Comparison of ENCODE assay signal across 8 cellular contexts in the genomic region with DNA sequence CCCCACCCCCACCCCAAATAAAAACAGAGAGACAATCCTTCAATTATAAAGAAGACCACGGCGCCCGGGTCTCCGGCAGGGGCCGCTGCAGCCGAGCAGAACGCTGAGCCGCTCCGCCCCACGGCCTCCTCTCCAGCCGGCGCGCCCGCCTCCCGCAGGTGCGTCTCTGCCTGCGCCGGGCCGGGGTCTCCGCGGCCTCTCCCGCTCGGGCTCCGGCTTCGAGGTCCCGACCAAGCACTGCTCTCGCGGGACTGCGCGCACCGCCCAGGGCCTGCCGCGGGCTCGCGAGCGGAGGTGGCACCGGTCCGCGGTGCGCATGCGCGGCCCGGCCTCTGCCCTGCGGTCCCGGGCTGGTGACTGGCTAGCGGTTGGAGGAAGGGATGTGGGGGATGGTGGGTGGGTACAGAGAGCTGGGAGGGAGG. TPM values are rescaled to one million over a fixed set of nuclear protein-coding genes. Genes with fewer than 3 reads are reported as not detected.
DNase-seq lines count a peak whose midpoint lies in the region; ATAC-seq and TF ChIP-seq lines count a peak whose summit lies in the region.

No MANE protein-coding gene starts in this region.

- intact Hi-C loops in PC-3 (cut with micrococcal nuclease) = loop anchor here (5.0 kb wide), 1 partner anchor 138 kb away; the partner anchor contains the start of gene RANBP9

- H3K27ac ChIP-seq in DND-41 (ENCODE audit: low read length) = peak overlapping the region; percentile 98
- peak overlapping the region; percentile 91 for H3K27ac ChIP-seq in PC-3 (ENCODE audit: low read length)

- H3K79me2 ChIP-seq in DND-41 (ENCODE audit: insufficient read depth, low read length) (peaks cover 8% of the 10 kb centered on the region), PC-3 (ENCODE audit: low read length) (peaks cover 24% of the 10 kb centered on the region)

- H3K27ac Mint-ChIP-seq in naive thymus-derived CD8-positive, alpha-beta T cell = peak overlapping the region; percentile 93 to 99 (median 96)
- peak overlapping the region; percentile 98 for H3K27ac Mint-ChIP-seq in stimulated activated naive B cell treated with anti-CD40 and anti-IgM and Interleukin-4, amounts not matched to agents 10 μg/mL and 1 μg/mL and 100 μg/mL, for 72 hours

- H4K20me1 ChIP-seq in DND-41 (ENCODE audit: insufficient read depth, low read length) = no peaks in the 10 kb centered on the region
- H4K20me1 ChIP-seq in PC-3 (ENCODE audit: low read length) = no peaks in the 10 kb centered on the region

- peaks cover 0 to 4% (median 0%) of the 10 kb centered on the region in 9 donors for H3K9me3 Mint-ChIP-seq in naive thymus-derived CD8-positive, alpha-beta T cell
- H3K9me3 Mint-ChIP-seq in stimulated activated naive B cell treated with anti-CD40 and anti-IgM and Interleukin-4, amounts not matched to agents 10 μg/mL and 1 μg/mL and 100 μg/mL, for 72 hours = no peaks in the 10 kb centered on the region

- H3K36me3 ChIP-seq in DND-41 (ENCODE audit: insufficient read depth, low read length) (no peaks in the 10 kb centered on the region; the same call in 1 of the 2 replicates), PC-3 (ENCODE audit: low read depth, low read length) (no peaks in the 10 kb centered on the region)

- H3K4me1 Mint-ChIP-seq in naive thymus-derived CD8-positive, alpha-beta T cell = peaks cover 15 to 30% (median 26%) of the 10 kb centered on the region in 4 donors
- H3K4me1 Mint-ChIP-seq in stimulated activated naive B cell treated with anti-CD40 and anti-IgM and Interleukin-4, amounts not matched to agents 10 μg/mL and 1 μg/mL and 100 μg/mL, for 72 hours = peaks cover 15 to 22% of the 10 kb centered on the region in 2 donors

- H3K9me2 ChIP-seq in PC-3 (replicated peaks; ENCODE audit: low read length) = no peaks in the 10 kb centered on the region

- TF ChIP-seq CTCF in DND-41 (IDR thresholded peaks at IDR 0.05; ENCODE audit: borderline replicate concordance, extremely low read depth, low read length, poor library complexity, severe bottlenecking) (peak; percentile 64), PC-3 (conservative IDR thresholded peaks at IDR 0.05; ENCODE audit: low read depth, low read length) (peak; percentile 39)

- H3K4me3 Mint-ChIP-seq in naive thymus-derived CD8-positive, alpha-beta T cell = peak overlapping the region; percentile 90 to 99 (median 97)
- H3K4me3 Mint-ChIP-seq in stimulated activated naive B cell treated with anti-CD40 and anti-IgM and Interleukin-4, amounts not matched to agents 10 μg/mL and 1 μg/mL and 100 μg/mL, for 72 hours = peak overlapping the region; percentile 89 to 97

- BruUV-seq in PC-3 (replicated peaks; lab: Mats Ljungman, UMichigan) = no TSS peak

- H3K27me3 ChIP-seq in DND-41 (ENCODE audit: insufficient read depth, low read length, poor library complexity) = no peaks in the 10 kb centered on the region
- H3K27me3 ChIP-seq in PC-3 (ENCODE audit: low read length) = no peaks in the 10 kb centered on the region

- H3K4me2 ChIP-seq in DND-41 (ENCODE audit: insufficient read depth, low read length) (peak overlapping the region; percentile 99), PC-3 (ENCODE audit: low read length) (peak overlapping the region; percentile 99)

- no peaks in the 10 kb centered on the region for H3F3A ChIP-seq in PC-3 (ENCODE audit: low read length, unreplicated experiment)

- H3K4me1 ChIP-seq in DND-41 (ENCODE audit: insufficient read depth, low read length) (peaks cover 14% of the 10 kb centered on the region), PC-3 (ENCODE audit: insufficient read depth, low read length) (peaks cover 11% of the 10 kb centered on the region)

- POLR2A ChIA-PET in PC-3 (lab: Charles Lee; ENCODE audit: unreplicated experiment) = interaction anchor here (0.6 to 1.4 kb wide), 7 partner anchors 14 to 571 kb away, joined by 3 to 9 read pairs (median 5); partner anchors contain the start of genes NOL7 and TBC1D7
- POLR2A ChIA-PET in naive thymus-derived CD8-positive, alpha-beta T cell (lab: Charles Lee) = interaction anchor here (0.6 to 5.5 kb wide), 20 partner anchors 10 to 246 kb away, joined by 3 to 91 read pairs (median 3); partner anchors contain the start of genes MCUR1, NOL7, RANBP9 and TBC1D7

- H3K27me3 Mint-ChIP-seq in naive thymus-derived CD8-positive, alpha-beta T cell = no peaks in the 10 kb centered on the region
- no peaks in the 10 kb centered on the region for H3K27me3 Mint-ChIP-seq in stimulated activated naive B cell treated with anti-CD40 and anti-IgM and Interleukin-4, amounts not matched to agents 10 μg/mL and 1 μg/mL and 100 μg/mL, for 72 hours

- H3K9me3 ChIP-seq in DND-41 (ENCODE audit: insufficient read depth, low read length, severe bottlenecking) = no peaks in the 10 kb centered on the region
- no peaks in the 10 kb centered on the region for H3K9me3 ChIP-seq in PC-3 (ENCODE audit: low read length)

- ATAC-seq in DND-41 (ENCODE audit: insufficient read depth, low read depth) (peak; percentile 92), GM21723 (IDR thresholded peaks at IDR 0.05; ENCODE audit: unreplicated experiment) (peak; percentile 72), PC-3 (peak; percentile 81)
- peak; percentile 82 to 85 for ATAC-seq in naive thymus-derived CD8-positive, alpha-beta T cell
- ATAC-seq in stimulated activated naive B cell treated with anti-CD40 and anti-IgM and Interleukin-4, amounts not matched to agents 10 μg/mL and 1 μg/mL and 100 μg/mL, for 72 hours (replicated peaks) = peak; percentile 85

- peak overlapping the region; percentile 99 for H2AFZ ChIP-seq in DND-41 (ENCODE audit: low read depth, low read length)
- H2AFZ ChIP-seq in PC-3 (ENCODE audit: low read length) = peak overlapping the region; percentile 73

- peaks cover 0 to 6% (median 2%) of the 10 kb centered on the region in 3 donors for H3K36me3 Mint-ChIP-seq in naive thymus-derived CD8-positive, alpha-beta T cell
- peaks cover 0 to 18% of the 10 kb centered on the region in 2 donors for H3K36me3 Mint-ChIP-seq in stimulated activated naive B cell treated with anti-CD40 and anti-IgM and Interleukin-4, amounts not matched to agents 10 μg/mL and 1 μg/mL and 100 μg/mL, for 72 hours

- CTCF ChIA-PET in PC-3 (lab: Charles Lee) = interaction anchor here (0.9 to 1.4 kb wide), 4 partner anchors 30 to 246 kb away, joined by 3 to 10 read pairs (median 5); partner anchors contain the start of genes GFOD1, NOL7 and TBC1D7

- H3K9ac ChIP-seq in DND-41 (ENCODE audit: low read depth, low read length) = peak overlapping the region; percentile 100
- peak overlapping the region; percentile 95 for H3K9ac ChIP-seq in PC-3 (ENCODE audit: low read length)

- peak; percentile 96 for DNase-seq in DND-41
- peak; percentile 93 for DNase-seq in KBM-7
- DNase-seq in PC-3 = peak; percentile 95
- DNase-seq in activated T-helper 1 cell treated with Interleukin-2 at 50 U/mL for 16 hours (ENCODE audit: low read depth) = peak; percentile 88
- DNase-seq in fibroblast of gingiva (ENCODE audit: low read depth) = peak; percentile 90
- DNase-seq in naive thymus-derived CD8-positive, alpha-beta T cell = peak; percentile 88 to 97 (median 93)
- peak; percentile 93 for DNase-seq in stimulated activated naive B cell treated with anti-CD40 and anti-IgM and Interleukin-4, amounts not matched to agents 10 μg/mL and 1 μg/mL and 100 μg/mL, for 72 hours

- H3K4me3 ChIP-seq in DND-41 (ENCODE audit: low read depth in 1 of 2, low read length in 2 of 2) = peak overlapping the region; percentile 87 to 99
- H3K4me3 ChIP-seq in PC-3 (ENCODE audit: low read length) = peak overlapping the region; percentile 79

- in situ Hi-C loops in KBM-7 (cut with MboI; ENCODE audit: low pct_unique_long_range_greater_than_20kb, low sequenced_read_pairs) = no loop called here

RNA-seq across cellular contexts. Expression of gene SIRT5, which starts 0.2 kb away (rescaled TPM):
- 6.9 and 10.9 TPM in 2 replicates for total RNA-seq in PC-3 (2014; rRNA removed)
- 10 to 100 TPM; 23.0 to 24.4 TPM for total RNA-seq in naive thymus-derived CD8-positive, alpha-beta T cell
- 10 to 100 TPM in 1 of 3 donors, 1 to 10 TPM in 2; 8.7 to 13.0 (median 9.8) TPM for polyA plus RNA-seq in naive thymus-derived CD8-positive, alpha-beta T cell

RNA-seq across cellular contexts. Expression of gene NOL7, which starts 41.0 kb away (rescaled TPM):
- 95.4 and 163 TPM in 2 replicates for total RNA-seq in PC-3 (2014; rRNA removed)
- 10 to 100 TPM; 74.8 to 75.9 TPM for total RNA-seq in naive thymus-derived CD8-positive, alpha-beta T cell
- 100 to 1,000 TPM; 109 to 142 (median 139) TPM for polyA plus RNA-seq in naive thymus-derived CD8-positive, alpha-beta T cell

Comparison
In these comparisons a context has a peak if more than half of its experiments do, and no peak if none do; other contexts are left out.
1. Peak in every context shown above with its lines: DNase-seq, ATAC-seq, H3K4me3 ChIP-seq and H3K27ac ChIP-seq.